1 cellular context compared by ENCODE assay signal in the genomic region with DNA sequence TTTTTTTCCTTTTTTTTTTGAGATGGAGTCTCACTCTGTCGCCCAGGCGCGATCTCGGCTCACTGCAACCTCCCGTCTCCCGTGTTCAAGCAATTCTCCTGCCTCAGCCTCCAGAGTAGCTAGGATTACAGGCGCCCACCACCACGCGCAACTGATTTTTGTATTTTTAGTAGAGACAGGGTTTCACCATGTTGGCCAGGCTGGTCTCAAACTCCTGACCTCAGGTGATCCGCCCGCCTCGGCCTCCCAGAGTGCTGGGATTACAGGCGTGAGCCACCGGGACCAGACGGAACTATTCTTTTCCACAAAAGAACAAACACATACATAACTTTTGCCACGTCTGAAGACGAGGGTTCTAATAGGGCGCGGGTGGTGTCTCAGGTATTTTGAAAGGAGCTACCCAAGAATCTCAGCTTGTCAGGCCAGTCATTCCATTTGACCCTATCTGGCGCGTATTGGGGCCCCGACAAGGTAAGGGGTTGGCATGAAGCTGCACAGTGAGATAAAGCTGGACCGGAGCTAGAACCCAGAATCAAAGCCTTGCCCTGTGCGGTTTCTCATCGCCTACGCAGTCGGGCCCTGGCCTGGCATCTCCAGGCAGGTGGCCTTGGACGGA.
A peak's percentile ranks its signal among the peaks of the same experiment; 100 is the strongest.
TF ChIP-seq lines count a peak whose summit lies in the region.

No MANE protein-coding gene starts in this region.

TF ChIP-seq in HepG2, 621 proteins besides CTCF, POLR2A, EP300 and RAD21:
- TF ChIP-seq, protein P1, sequence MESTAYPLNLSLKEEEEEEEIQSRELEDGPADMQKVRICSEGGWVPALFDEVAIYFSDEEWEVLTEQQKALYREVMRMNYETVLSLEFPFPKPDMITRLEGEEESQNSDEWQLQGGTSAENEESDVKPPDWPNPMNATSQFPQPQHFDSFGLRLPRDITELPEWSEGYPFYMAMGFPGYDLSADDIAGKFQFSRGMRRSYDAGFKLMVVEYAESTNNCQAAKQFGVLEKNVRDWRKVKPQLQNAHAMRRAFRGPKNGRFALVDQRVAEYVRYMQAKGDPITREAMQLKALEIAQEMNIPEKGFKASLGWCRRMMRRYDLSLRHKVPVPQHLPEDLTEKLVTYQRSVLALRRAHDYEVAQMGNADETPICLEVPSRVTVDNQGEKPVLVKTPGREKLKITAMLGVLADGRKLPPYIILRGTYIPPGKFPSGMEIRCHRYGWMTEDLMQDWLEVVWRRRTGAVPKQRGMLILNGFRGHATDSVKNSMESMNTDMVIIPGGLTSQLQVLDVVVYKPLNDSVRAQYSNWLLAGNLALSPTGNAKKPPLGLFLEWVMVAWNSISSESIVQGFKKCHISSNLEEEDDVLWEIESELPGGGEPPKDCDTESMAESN (CRISPR knock-in tag; conservative IDR thresholded peaks at IDR 0.05) = 0 out of 2 replicates have a peak, but pooled peaks have one; percentile 69
- 0 out of 2 replicates have a peak, but pooled peaks have one; percentile 1 for TF ChIP-seq CENPT (CRISPR knock-in tag; IDR thresholded peaks at IDR 0.05; ENCODE audit: low read depth)
- 0 out of 2 replicates have a peak, but pooled peaks have one; percentile 5 for TF ChIP-seq SNAPC2 (CRISPR knock-in tag; IDR thresholded peaks at IDR 0.05)
- 0 out of 2 replicates have a peak, but pooled peaks have one; percentile 6 for TF ChIP-seq ZNF367 (CRISPR knock-in tag; IDR thresholded peaks at IDR 0.05; ENCODE audit: borderline replicate concordance)
- TF ChIP-seq, protein P2, sequence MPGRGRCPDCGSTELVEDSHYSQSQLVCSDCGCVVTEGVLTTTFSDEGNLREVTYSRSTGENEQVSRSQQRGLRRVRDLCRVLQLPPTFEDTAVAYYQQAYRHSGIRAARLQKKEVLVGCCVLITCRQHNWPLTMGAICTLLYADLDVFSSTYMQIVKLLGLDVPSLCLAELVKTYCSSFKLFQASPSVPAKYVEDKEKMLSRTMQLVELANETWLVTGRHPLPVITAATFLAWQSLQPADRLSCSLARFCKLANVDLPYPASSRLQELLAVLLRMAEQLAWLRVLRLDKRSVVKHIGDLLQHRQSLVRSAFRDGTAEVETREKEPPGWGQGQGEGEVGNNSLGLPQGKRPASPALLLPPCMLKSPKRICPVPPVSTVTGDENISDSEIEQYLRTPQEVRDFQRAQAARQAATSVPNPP (CRISPR knock-in tag; IDR thresholded peaks at IDR 0.05) = 0 out of 2 replicates have a peak, but pooled peaks have one; percentile 2
- 0 out of 2 replicates have a peak, but pooled peaks have one; percentile 15 for TF ChIP-seq FLYWCH1 (CRISPR knock-in tag; IDR thresholded peaks at IDR 0.05)
- peak; percentile 8; the same call in 1 of the 2 replicates for TF ChIP-seq ARNT2 (CRISPR knock-in tag; IDR thresholded peaks at IDR 0.05; ENCODE audit: low read depth)
- TF ChIP-seq, protein P3, sequence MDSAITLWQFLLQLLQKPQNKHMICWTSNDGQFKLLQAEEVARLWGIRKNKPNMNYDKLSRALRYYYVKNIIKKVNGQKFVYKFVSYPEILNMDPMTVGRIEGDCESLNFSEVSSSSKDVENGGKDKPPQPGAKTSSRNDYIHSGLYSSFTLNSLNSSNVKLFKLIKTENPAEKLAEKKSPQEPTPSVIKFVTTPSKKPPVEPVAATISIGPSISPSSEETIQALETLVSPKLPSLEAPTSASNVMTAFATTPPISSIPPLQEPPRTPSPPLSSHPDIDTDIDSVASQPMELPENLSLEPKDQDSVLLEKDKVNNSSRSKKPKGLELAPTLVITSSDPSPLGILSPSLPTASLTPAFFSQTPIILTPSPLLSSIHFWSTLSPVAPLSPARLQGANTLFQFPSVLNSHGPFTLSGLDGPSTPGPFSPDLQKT (CRISPR knock-in tag; IDR thresholded peaks at IDR 0.05; ENCODE audit: borderline replicate concordance) = peak; percentile 1; the same call in 1 of the 2 replicates
- 0 out of 2 replicates have a peak, but pooled peaks have one; percentile 39 for TF ChIP-seq ZNF572 (CRISPR knock-in tag; IDR thresholded peaks at IDR 0.05)
